ENCODE assay signal across 3 cellular contexts in the genomic region with DNA sequence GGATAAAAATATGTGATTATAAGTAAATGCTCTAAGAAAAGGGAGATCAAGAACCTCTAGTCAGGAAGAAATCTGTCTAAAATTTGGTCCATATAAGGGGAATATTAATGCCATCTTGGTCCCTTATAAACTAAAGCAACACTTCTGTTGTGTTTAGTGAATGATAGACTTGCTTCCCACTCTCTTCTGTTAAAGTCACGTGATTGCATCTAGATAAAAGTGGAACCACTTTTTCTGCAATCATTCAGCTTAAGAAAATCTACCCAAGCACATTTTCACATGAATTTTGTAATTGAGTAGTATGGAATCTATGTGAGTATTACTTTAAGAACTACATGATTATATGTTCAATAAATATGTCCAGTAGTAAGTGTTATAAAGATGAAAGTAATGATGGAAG.
TF ChIP-seq lines count a peak whose summit lies in the region.

No MANE protein-coding gene starts in this region.

TF ChIP-seq in HepG2, 621 proteins besides CTCF, POLR2A, EP300 and RAD21:
- TF ChIP-seq RAD51 (IDR thresholded peaks at IDR 0.05; ENCODE audit: borderline replicate concordance) (peak; percentile 74), ZNF354B (CRISPR knock-in tag; IDR thresholded peaks at IDR 0.05) (no peak)

TF ChIP-seq in GM12878, 131 proteins besides CTCF, POLR2A, EP300 and RAD21:
- no peak for TF ChIP-seq SIX5 (IDR thresholded peaks at IDR 0.05; ENCODE audit: low read depth, low read length, severe bottlenecking)
- TF ChIP-seq RAD51 (IDR thresholded peaks at IDR 0.05) = peak; percentile 75
- TF ChIP-seq, protein P1, sequence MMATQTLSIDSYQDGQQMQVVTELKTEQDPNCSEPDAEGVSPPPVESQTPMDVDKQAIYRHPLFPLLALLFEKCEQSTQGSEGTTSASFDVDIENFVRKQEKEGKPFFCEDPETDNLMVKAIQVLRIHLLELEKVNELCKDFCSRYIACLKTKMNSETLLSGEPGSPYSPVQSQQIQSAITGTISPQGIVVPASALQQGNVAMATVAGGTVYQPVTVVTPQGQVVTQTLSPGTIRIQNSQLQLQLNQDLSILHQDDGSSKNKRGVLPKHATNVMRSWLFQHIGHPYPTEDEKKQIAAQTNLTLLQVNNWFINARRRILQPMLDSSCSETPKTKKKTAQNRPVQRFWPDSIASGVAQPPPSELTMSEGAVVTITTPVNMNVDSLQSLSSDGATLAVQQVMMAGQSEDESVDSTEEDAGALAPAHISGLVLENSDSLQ (IDR thresholded peaks at IDR 0.05) = no peak
- no peak for TF ChIP-seq STAT1 (conservative IDR thresholded peaks at IDR 0.05)
- no peak for TF ChIP-seq MTA2 (IDR thresholded peaks at IDR 0.05; ENCODE audit: low read depth)

TF ChIP-seq in K562, 482 proteins besides CTCF, POLR2A, EP300 and RAD21:
- TF ChIP-seq ZNF23 (CRISPR knock-in tag; IDR thresholded peaks at IDR 0.05) (no peak), CBFA2T2 (conservative IDR thresholded peaks at IDR 0.05) (peak; percentile 41), RAD51 (IDR thresholded peaks at IDR 0.05; ENCODE audit: borderline replicate concordance, low read depth) (peak; percentile 73; the same call in 1 of the 2 replicates), TOE1 (IDR thresholded peaks at IDR 0.05; ENCODE audit: borderline replicate concordance) (peak; percentile 75; the same call in 1 of the 2 replicates), TOE1 (CRISPR knock-in tag; IDR thresholded peaks at IDR 0.05; ENCODE audit: borderline replicate concordance, low read depth) (no peak)
- TF ChIP-seq, protein P2, sequence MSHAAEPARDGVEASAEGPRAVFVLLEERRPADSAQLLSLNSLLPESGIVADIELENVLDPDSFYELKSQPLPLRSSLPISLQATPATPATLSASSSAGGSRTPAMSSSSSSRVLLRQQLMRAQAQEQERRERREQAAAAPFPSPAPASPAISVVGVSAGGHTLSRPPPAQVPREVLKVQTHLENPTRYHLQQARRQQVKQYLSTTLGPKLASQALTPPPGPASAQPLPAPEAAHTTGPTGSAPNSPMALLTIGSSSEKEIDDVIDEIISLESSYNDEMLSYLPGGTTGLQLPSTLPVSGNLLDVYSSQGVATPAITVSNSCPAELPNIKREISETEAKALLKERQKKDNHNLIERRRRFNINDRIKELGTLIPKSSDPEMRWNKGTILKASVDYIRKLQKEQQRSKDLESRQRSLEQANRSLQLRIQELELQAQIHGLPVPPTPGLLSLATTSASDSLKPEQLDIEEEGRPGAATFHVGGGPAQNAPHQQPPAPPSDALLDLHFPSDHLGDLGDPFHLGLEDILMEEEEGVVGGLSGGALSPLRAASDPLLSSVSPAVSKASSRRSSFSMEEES (CRISPR knock-in tag; IDR thresholded peaks at IDR 0.05) = peak; percentile 98
- TF ChIP-seq, protein P3, sequence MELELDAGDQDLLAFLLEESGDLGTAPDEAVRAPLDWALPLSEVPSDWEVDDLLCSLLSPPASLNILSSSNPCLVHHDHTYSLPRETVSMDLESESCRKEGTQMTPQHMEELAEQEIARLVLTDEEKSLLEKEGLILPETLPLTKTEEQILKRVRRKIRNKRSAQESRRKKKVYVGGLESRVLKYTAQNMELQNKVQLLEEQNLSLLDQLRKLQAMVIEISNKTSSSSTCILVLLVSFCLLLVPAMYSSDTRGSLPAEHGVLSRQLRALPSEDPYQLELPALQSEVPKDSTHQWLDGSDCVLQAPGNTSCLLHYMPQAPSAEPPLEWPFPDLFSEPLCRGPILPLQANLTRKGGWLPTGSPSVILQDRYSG (tag; conservative IDR thresholded peaks at IDR 0.05; ENCODE audit: low read depth) = no peak
